7 cellular contexts compared by ENCODE assay signal in the genomic region with DNA sequence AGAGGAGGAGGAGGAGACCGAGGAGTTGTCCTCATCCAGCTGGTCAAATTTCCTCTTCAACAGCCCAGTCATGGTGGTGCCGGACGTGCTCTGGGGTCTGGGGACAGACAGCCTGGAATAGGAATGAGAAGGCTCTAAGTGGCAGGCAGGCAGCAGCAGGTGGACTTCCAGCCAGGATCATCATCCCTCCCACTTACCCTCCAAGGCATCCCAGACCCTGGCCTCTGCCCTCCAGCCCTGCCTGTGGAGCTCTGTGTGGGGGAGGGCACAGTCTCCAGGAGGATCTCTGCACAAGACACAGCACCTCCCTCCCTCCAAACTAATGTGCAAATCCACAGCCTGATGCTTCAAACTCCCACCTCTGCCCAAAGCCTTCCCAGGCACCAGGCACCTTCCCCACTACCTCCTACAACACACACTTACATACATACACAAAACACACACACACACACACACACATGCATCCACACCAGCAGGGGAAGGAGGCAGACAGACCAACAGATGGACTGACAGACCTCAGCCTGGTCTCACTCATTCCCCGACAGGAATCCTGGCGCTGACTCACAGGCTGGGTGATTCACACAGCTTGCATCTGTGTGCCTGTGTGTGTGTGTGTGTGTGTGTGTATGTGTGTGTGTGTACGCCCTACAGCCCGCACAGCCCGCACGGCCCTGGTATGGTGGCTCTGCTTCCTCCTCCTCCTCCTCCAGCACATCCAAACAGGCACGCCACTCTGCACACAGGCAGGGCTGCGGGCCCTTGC. TPM values are rescaled to one million over a fixed set of nuclear protein-coding genes. Genes with fewer than 3 reads are reported as not detected.
A peak's percentile ranks its signal among the peaks of the same experiment; 100 is the strongest.
DNase-seq lines count a peak whose midpoint lies in the region; ATAC-seq lines count a peak whose summit lies in the region.

No MANE protein-coding gene starts in this region.

- peaks cover 32% of the 10 kb centered on the region for H3K36me3 ChIP-seq in mucosa of stomach (ENCODE audit: control insufficient read depth, insufficient read depth, low read length)

- peak overlapping the region; percentile 79 for H3K4me3 Mint-ChIP-seq in activated CD8-positive, alpha-beta T cell treated with anti-CD3 and anti-CD28 coated beads, Interleukin-2, amount 10 ng/mL, durations not matched to agents 7 days and 5 days
- H3K4me3 Mint-ChIP-seq in effector memory CD8-positive, alpha-beta T cell, result peak overlapping the region; percentile 85 to 90
- H3K4me3 Mint-ChIP-seq in stimulated activated effector memory CD8-positive, alpha-beta T cell treated with anti-CD3 and anti-CD28 coated beads, Interleukin-12 subunit alpha, Interleukin-12 subunit beta, amount 100 ng/mL, for 72 hours, result peak overlapping the region; percentile 96

- H3K36me3 Mint-ChIP-seq in activated CD8-positive, alpha-beta T cell treated with anti-CD3 and anti-CD28 coated beads, Interleukin-2, amount 10 ng/mL, durations not matched to agents 7 days and 5 days (ENCODE audit: low read depth), result peaks cover 52% of the 10 kb centered on the region
- peaks cover 99% of the 10 kb centered on the region for H3K36me3 Mint-ChIP-seq in effector memory CD8-positive, alpha-beta T cell (ENCODE audit: insufficient read depth)
- peaks cover 100% of the 10 kb centered on the region for H3K36me3 Mint-ChIP-seq in stimulated activated effector memory CD8-positive, alpha-beta T cell treated with anti-CD3 and anti-CD28 coated beads, Interleukin-12 subunit alpha, Interleukin-12 subunit beta, amount 100 ng/mL, for 72 hours

- peak overlapping the region; percentile 58 for H3K9ac ChIP-seq in mucosa of stomach (ENCODE audit: low read length)

- peaks cover 74% of the 10 kb centered on the region for H3K4me1 Mint-ChIP-seq in activated CD8-positive, alpha-beta T cell treated with anti-CD3 and anti-CD28 coated beads, Interleukin-2, amount 10 ng/mL, durations not matched to agents 7 days and 5 days (ENCODE audit: low read depth)
- H3K4me1 Mint-ChIP-seq in effector memory CD8-positive, alpha-beta T cell (ENCODE audit: low read depth in 2 of 2), result peaks cover 55 to 68% of the 10 kb centered on the region in 2 donors
- H3K4me1 Mint-ChIP-seq in stimulated activated effector memory CD8-positive, alpha-beta T cell treated with anti-CD3 and anti-CD28 coated beads, Interleukin-12 subunit alpha, Interleukin-12 subunit beta, amount 100 ng/mL, for 72 hours, result peaks cover 77% of the 10 kb centered on the region

- peak overlapping the region; percentile 99 for H3K27ac Mint-ChIP-seq in activated CD8-positive, alpha-beta T cell treated with anti-CD3 and anti-CD28 coated beads, Interleukin-2, amount 10 ng/mL, durations not matched to agents 7 days and 5 days
- peak overlapping the region; percentile 94 to 95 for H3K27ac Mint-ChIP-seq in effector memory CD8-positive, alpha-beta T cell
- H3K27ac Mint-ChIP-seq in stimulated activated effector memory CD8-positive, alpha-beta T cell treated with anti-CD3 and anti-CD28 coated beads, Interleukin-12 subunit alpha, Interleukin-12 subunit beta, amount 100 ng/mL, for 72 hours, result peak overlapping the region; percentile 100

- ATAC-seq in GM18907 (IDR thresholded peaks at IDR 0.05; ENCODE audit: unreplicated experiment), result peak; percentile 6
- peak; percentile 48 for ATAC-seq in activated CD8-positive, alpha-beta T cell treated with anti-CD3 and anti-CD28 coated beads, Interleukin-2, amount 10 ng/mL, durations not matched to agents 7 days and 5 days
- peak; percentile 26 for ATAC-seq in effector memory CD8-positive, alpha-beta T cell (replicated peaks)
- ATAC-seq in stimulated activated effector memory CD8-positive, alpha-beta T cell treated with anti-CD3 and anti-CD28 coated beads, Interleukin-12 subunit alpha, Interleukin-12 subunit beta, amount 100 ng/mL, for 72 hours, result peak; percentile 79

- H3K27me3 ChIP-seq in mucosa of stomach (ENCODE audit: control insufficient read depth, insufficient read depth, low read length), result no peaks in the 10 kb centered on the region

- CTCF ChIA-PET in activated CD8-positive, alpha-beta T cell treated with anti-CD3 and anti-CD28 coated beads, Interleukin-2, amount 10 ng/mL, durations not matched to agents 7 days and 5 days (lab: Charles Lee), result interaction anchor here (1.2 to 2.4 kb wide), 4 partner anchors 19 to 145 kb away, joined by 5 to 11 read pairs (median 6); no protein-coding TSS in a partner anchor

- H3K4me1 ChIP-seq in mucosa of stomach (ENCODE audit: control insufficient read depth, insufficient read depth, low read length), result peaks cover 81% of the 10 kb centered on the region

- DNase-seq in MV-4-11 (lab: John Stamatoyannopoulos, UW), result peak; percentile 95
- peak; percentile 77 for DNase-seq in activated CD8-positive, alpha-beta T cell treated with anti-CD3 and anti-CD28 coated beads, Interleukin-2, amount 10 ng/mL, durations not matched to agents 7 days and 5 days
- DNase-seq in effector memory CD8-positive, alpha-beta T cell, result peak in 1 of 3 experiments; percentile 27
- peak in 1 of 2 donors; percentile 76 for DNase-seq in stimulated activated effector memory CD8-positive, alpha-beta T cell treated with anti-CD3 and anti-CD28 coated beads, Interleukin-12 subunit alpha, Interleukin-12 subunit beta, amount 100 ng/mL, for 72 hours (ENCODE audit: low spot score in 2 of 2)
- DNase-seq in iPS-NIHi7 (ENCODE audit: extremely low spot score), result no peak

- no peaks in the 10 kb centered on the region for H3K9me3 Mint-ChIP-seq in activated CD8-positive, alpha-beta T cell treated with anti-CD3 and anti-CD28 coated beads, Interleukin-2, amount 10 ng/mL, durations not matched to agents 7 days and 5 days (ENCODE audit: insufficient read depth)
- no peaks in the 10 kb centered on the region for H3K9me3 Mint-ChIP-seq in effector memory CD8-positive, alpha-beta T cell
- H3K9me3 Mint-ChIP-seq in stimulated activated effector memory CD8-positive, alpha-beta T cell treated with anti-CD3 and anti-CD28 coated beads, Interleukin-12 subunit alpha, Interleukin-12 subunit beta, amount 100 ng/mL, for 72 hours, result no peaks in the 10 kb centered on the region

- H3K4me3 ChIP-seq in mucosa of stomach (ENCODE audit: low read length), result no peak overlapping the region

- POLR2A ChIA-PET in activated CD8-positive, alpha-beta T cell treated with anti-CD3 and anti-CD28 coated beads, Interleukin-2, amount 10 ng/mL, durations not matched to agents 7 days and 5 days (lab: Charles Lee), result interaction anchor here (0.6 to 2.2 kb wide), 8 partner anchors 9 to 108 kb away, joined by 3 to 6 read pairs (median 3); no protein-coding TSS in a partner anchor

- no peaks in the 10 kb centered on the region for H3K27me3 Mint-ChIP-seq in activated CD8-positive, alpha-beta T cell treated with anti-CD3 and anti-CD28 coated beads, Interleukin-2, amount 10 ng/mL, durations not matched to agents 7 days and 5 days (ENCODE audit: low read depth)
- no peaks in the 10 kb centered on the region for H3K27me3 Mint-ChIP-seq in effector memory CD8-positive, alpha-beta T cell

- no peaks in the 10 kb centered on the region for H3K9me3 ChIP-seq in mucosa of stomach (ENCODE audit: control insufficient read depth, low read length)

RNA-seq across cellular contexts. Expression of gene CSRNP1, which starts 6.6 kb away (rescaled TPM):
- total RNA-seq in activated CD8-positive, alpha-beta T cell treated with anti-CD3 and anti-CD28 coated beads, Interleukin-2, amount 10 ng/mL, durations not matched to agents 7 days and 5 days, result 10 to 100 TPM; 15.6 to 16.0 TPM

RNA-seq across cellular contexts. Expression of gene TTC21A, which starts 39.3 kb away (rescaled TPM):
- total RNA-seq in activated CD8-positive, alpha-beta T cell treated with anti-CD3 and anti-CD28 coated beads, Interleukin-2, amount 10 ng/mL, durations not matched to agents 7 days and 5 days, result 1 to 10 TPM in 1 of 2 experiments, under 1 TPM in 1; 0.97 to 1.2 TPM

RNA-seq across cellular contexts. Expression of gene GORASP1, which starts 39.4 kb away (rescaled TPM):
- total RNA-seq in activated CD8-positive, alpha-beta T cell treated with anti-CD3 and anti-CD28 coated beads, Interleukin-2, amount 10 ng/mL, durations not matched to agents 7 days and 5 days, result 10 to 100 TPM; 10.8 to 11.0 TPM

RNA-seq across cellular contexts. Expression of gene XIRP1, which starts 45.6 kb away (rescaled TPM):
- not detected for total RNA-seq in activated CD8-positive, alpha-beta T cell treated with anti-CD3 and anti-CD28 coated beads, Interleukin-2, amount 10 ng/mL, durations not matched to agents 7 days and 5 days

Comparison
In these comparisons a context has a peak if more than half of its experiments do, and no peak if none do; other contexts are left out.
1. ATAC-seq: peak in every context shown above with its lines; median percentile 79 in stimulated activated effector memory CD8-positive, alpha-beta T cell treated with anti-CD3 and anti-CD28 coated beads, Interleukin-12 subunit alpha, Interleukin-12 subunit beta, amount 100 ng/mL, for 72 hours; 48 in activated CD8-positive, alpha-beta T cell treated with anti-CD3 and anti-CD28 coated beads, Interleukin-2, amount 10 ng/mL, durations not matched to agents 7 days and 5 days; 26 in effector memory CD8-positive, alpha-beta T cell; 6 in GM18907.